8 cellular contexts compared by ENCODE assay signal in genomic region chr10:47743611-47744560, GRCh38. TPM values are rescaled to one million over a fixed set of nuclear protein-coding genes. Genes with fewer than 3 reads are reported as not detected.
DNase-seq lines count a peak whose midpoint lies in the region; ATAC-seq, FAIRE-seq and TF ChIP-seq lines count a peak whose summit lies in the region.
"Not testable (repeated sequence)": the region's sequence is repeated elsewhere in the genome, so short reads cannot be mapped to it uniquely, and the experiment has no call there.

No MANE protein-coding gene starts in this region.

- H3K4me3 ChIP-seq in AG09309 (ENCODE audit: control insufficient read depth, low read depth, low read length), result peak overlapping the region; percentile 37
- peak overlapping the region; percentile 35 for H3K4me3 ChIP-seq in epithelial cell of esophagus (ENCODE audit: low read length)
- peak overlapping the region; percentile 30 to 61 (median 61); a peak in 5 of 6 replicates for H3K4me3 ChIP-seq in HepG2 (replicated peaks in 1 of 3; ENCODE audit: insufficient read depth in 1 of 3, low read depth in 2 of 3, low read length in 3 of 3)
- H3K4me3 ChIP-seq in skeletal muscle satellite cell (ENCODE audit: low read length), result peak overlapping the region; percentile 63

- peak; percentile 83 for ATAC-seq in GM19324 (IDR thresholded peaks at IDR 0.05; ENCODE audit: low FRiP score, unreplicated experiment)
- ATAC-seq in HG02884 (IDR thresholded peaks at IDR 0.05; ENCODE audit: unreplicated experiment), result peak; percentile 74
- peak; percentile 97 for ATAC-seq in HepG2

- H3K27me3 ChIP-seq in HepG2 (ENCODE audit: control insufficient read depth in 1 of 2, insufficient read depth in 2 of 2, low read length in 2 of 2); skeletal muscle satellite cell (ENCODE audit: control insufficient read depth, insufficient read depth, low read length): not testable (repeated sequence)

- H3K4me2 ChIP-seq in HepG2 (ENCODE audit: low read depth, low read length) (peak overlapping the region; percentile 1; the same call in 1 of the 2 replicates), skeletal muscle satellite cell (ENCODE audit: low read length) (peak overlapping the region; percentile 78)

- BruUV-seq in HepG2 (replicated peaks; lab: Mats Ljungman, UMichigan), result not testable (repeated sequence)

- not testable (repeated sequence) for TF ChIP-seq EP300 in HepG2 (IDR thresholded peaks at IDR 0.05; ENCODE audit: low read depth in 2 of 2, low read length in 2 of 2); HepG2 (CRISPR knock-in tag; IDR thresholded peaks at IDR 0.05; ENCODE audit: borderline replicate concordance)

- DNase-seq in AG09309 (ENCODE audit: low read depth); epithelial cell of esophagus (ENCODE audit: low read depth); HepG2 (ENCODE audit: low spot score): not testable (repeated sequence)
- DNase-seq in NCI-H82 (lab: John Stamatoyannopoulos, UW), result peak; percentile 28
- peak; percentile 29 for DNase-seq in activated T-helper 2 cell treated with anti-CD3 and anti-CD28 coated beads, Interferon-gamma antibody, Interleukin-2, Interleukin-4, amounts not matched to agents 10 μg/mL and 5 μg/mL and 100 μg/mL, durations not matched to agents 14 hours and 24 hours and 36 hours (ENCODE audit: low spot score)

- not testable (repeated sequence) for TF ChIP-seq POLR2A in HepG2 (IDR thresholded peaks at IDR 0.05; ENCODE audit: insufficient read depth in 1 of 2, low read depth in 2 of 2, low read length in 2 of 2)

- not testable (repeated sequence) for H3K36me3 ChIP-seq in HepG2 (replicated peaks in 1 of 2; ENCODE audit: control insufficient read depth in 1 of 2, insufficient read depth in 2 of 2, low read length in 2 of 2); skeletal muscle satellite cell (ENCODE audit: insufficient read depth, low read length)

- H3K9ac ChIP-seq in HepG2 (ENCODE audit: insufficient read depth, low read depth, low read length), result 0 out of 2 replicates have a peak overlapping the region, but pooled peaks have one; percentile 39
- H3K9ac ChIP-seq in skeletal muscle satellite cell (ENCODE audit: low read depth, low read length), result peak overlapping the region; percentile 62

- not testable (repeated sequence) for H4K20me1 ChIP-seq in HepG2 (ENCODE audit: insufficient read depth, low read length)

- TF ChIP-seq CTCF in AG09309 (IDR thresholded peaks at IDR 0.05; ENCODE audit: control insufficient read depth, insufficient read depth, low read depth, low read length, missing control alignments); epithelial cell of esophagus (IDR thresholded peaks at IDR 0.05; ENCODE audit: insufficient read depth, low read depth, low read length, missing control alignments); HepG2 (CRISPR knock-in tag; IDR thresholded peaks at IDR 0.05): not testable (repeated sequence)

- not testable (repeated sequence) for H2AFZ ChIP-seq in HepG2 (ENCODE audit: low read length)

- POLR2A ChIA-PET in HepG2 (lab: Yijun Ruan, JAX), result not testable (repeated sequence)

- WGBS in HepG2 (ENCODE audit: low lambda C conversion rate), result under 1% methylated on average over 16 of the region's 48 CpGs

- not testable (repeated sequence) for H3K4me1 ChIP-seq in HepG2 (ENCODE audit: insufficient read depth, low read length); skeletal muscle satellite cell (ENCODE audit: control insufficient read depth, insufficient read depth, low read length)

- H3K4me3 Mint-ChIP-seq in activated T-helper 2 cell treated with anti-CD3 and anti-CD28 coated beads, Interferon-gamma antibody, Interleukin-2, Interleukin-4, amounts not matched to agents 10 μg/mL and 5 μg/mL and 100 μg/mL, durations not matched to agents 14 hours and 24 hours and 36 hours (ENCODE audit: low read depth), result peak overlapping the region; percentile 52

- H3K9me3 ChIP-seq in HepG2 (ENCODE audit: low read length); skeletal muscle satellite cell (replicated peaks; ENCODE audit: low read length): not testable (repeated sequence)

- in situ Hi-C loops in HepG2 (cut with HindIII; ENCODE audit: extremely low pct_ligation_motif_present, low pct_unique_long_range_greater_than_20kb), result not testable (repeated sequence)

- not testable (repeated sequence) for H3K4me1 Mint-ChIP-seq in activated T-helper 2 cell treated with anti-CD3 and anti-CD28 coated beads, Interferon-gamma antibody, Interleukin-2, Interleukin-4, amounts not matched to agents 10 μg/mL and 5 μg/mL and 100 μg/mL, durations not matched to agents 14 hours and 24 hours and 36 hours (ENCODE audit: low read depth)

- not testable (repeated sequence) for H3K27ac ChIP-seq in HepG2 (ENCODE audit: extremely low read length, insufficient read depth, low read length)

- not testable (repeated sequence) for H3K27me3 Mint-ChIP-seq in activated T-helper 2 cell treated with anti-CD3 and anti-CD28 coated beads, Interferon-gamma antibody, Interleukin-2, Interleukin-4, amounts not matched to agents 10 μg/mL and 5 μg/mL and 100 μg/mL, durations not matched to agents 14 hours and 24 hours and 36 hours (ENCODE audit: low read depth)

- TF ChIP-seq RAD21 in HepG2 (CRISPR knock-in tag; IDR thresholded peaks at IDR 0.05), result not testable (repeated sequence)

- not testable (repeated sequence) for H3K79me2 ChIP-seq in HepG2 (ENCODE audit: insufficient read depth, low read length)

- H3K9me3 Mint-ChIP-seq in activated T-helper 2 cell treated with anti-CD3 and anti-CD28 coated beads, Interferon-gamma antibody, Interleukin-2, Interleukin-4, amounts not matched to agents 10 μg/mL and 5 μg/mL and 100 μg/mL, durations not matched to agents 14 hours and 24 hours and 36 hours, result not testable (repeated sequence)

- not testable (repeated sequence) for H3K27ac Mint-ChIP-seq in activated T-helper 2 cell treated with anti-CD3 and anti-CD28 coated beads, Interferon-gamma antibody, Interleukin-2, Interleukin-4, amounts not matched to agents 10 μg/mL and 5 μg/mL and 100 μg/mL, durations not matched to agents 14 hours and 24 hours and 36 hours

- H3K36me3 Mint-ChIP-seq in activated T-helper 2 cell treated with anti-CD3 and anti-CD28 coated beads, Interferon-gamma antibody, Interleukin-2, Interleukin-4, amounts not matched to agents 10 μg/mL and 5 μg/mL and 100 μg/mL, durations not matched to agents 14 hours and 24 hours and 36 hours (ENCODE audit: low read depth), result not testable (repeated sequence)

- CTCF ChIA-PET in HepG2 (lab: Yijun Ruan, JAX; ENCODE audit: low intra/inter-chr PET ratio, low total read pairs), result not testable (repeated sequence)

- not testable (repeated sequence) for FAIRE-seq in HepG2 (lab: Jason Lieb, UNC)

- intact Hi-C loops in activated T-helper 2 cell treated with anti-CD3 and anti-CD28 coated beads, Interferon-gamma antibody, Interleukin-2, Interleukin-4, amounts not matched to agents 10 μg/mL and 5 μg/mL and 100 μg/mL, durations not matched to agents 14 hours and 24 hours and 36 hours (cut with micrococcal nuclease); HepG2 (cut with micrococcal nuclease; ENCODE audit: unreplicated experiment): not testable (repeated sequence)

TF ChIP-seq in HepG2, 621 proteins besides CTCF, POLR2A, EP300 and RAD21:
- TF ChIP-seq RBFOX2 (IDR thresholded peaks at IDR 0.05; ENCODE audit: low read depth, low read length) (0 out of 2 replicates have a peak, but pooled peaks have one; percentile 37), ZFY (CRISPR knock-in tag; IDR thresholded peaks at IDR 0.05) (0 out of 2 replicates have a peak, but pooled peaks have one; percentile 31)

RNA-seq across cellular contexts. Expression of gene SYT15B, which starts 19.5 kb away (rescaled TPM):
- total RNA-seq in activated T-helper 2 cell treated with anti-CD3 and anti-CD28 coated beads, Interferon-gamma antibody, Interleukin-2, Interleukin-4, amounts not matched to agents 10 μg/mL and 5 μg/mL and 100 μg/mL, durations not matched to agents 14 hours and 24 hours and 36 hours, result 0.21 and 0.23 TPM in 2 replicates
- total RNA-seq in HepG2 (2016; rRNA removed; fragmentation: Illumina TruSeq; extraction: Trizol), result 0.04 TPM in 1 of 2 replicates, not detected in the other
- total RNA-seq in HepG2 (2016; cell fraction: cytosol; rRNA removed; fragmentation: Illumina TruSeq; extraction: Trizol; ENCODE audit: low read depth), result not detected in 2 replicates
- total RNA-seq in HepG2 (2016; cell fraction: insoluble cytoplasmic fraction; rRNA removed; fragmentation: Illumina TruSeq; extraction: Trizol), result not detected in 2 replicates
- not detected in 2 replicates for total RNA-seq in HepG2 (2016; cell fraction: membrane; rRNA removed; fragmentation: Illumina TruSeq; extraction: Trizol)
- total RNA-seq in HepG2 (2016; cell fraction: nucleus; rRNA removed; fragmentation: Illumina TruSeq; extraction: Trizol), result 0.06 TPM in 1 of 2 replicates, not detected in the other
- polyA plus RNA-seq in HepG2 (2011; rRNA removed), result not detected in 2 replicates
- polyA plus RNA-seq in HepG2 (2011; cell fraction: cytosol; rRNA removed), result 0.03 TPM in 1 of 2 replicates, not detected in the other
- polyA plus RNA-seq in HepG2 (2011; cell fraction: nucleus; rRNA removed), result 0.05 and 0.09 TPM in 2 replicates
- 0.46 and 0.75 TPM in 2 replicates for polyA plus RNA-seq in HepG2 (2012)
- polyA plus RNA-seq in HepG2 (2016; cell fraction: cytosol; fragmentation: Illumina TruSeq; extraction: Trizol; ENCODE audit: low read depth), result 0.06 TPM in 1 of 2 replicates, not detected in the other
- polyA plus RNA-seq in HepG2 (2016; cell fraction: insoluble cytoplasmic fraction; fragmentation: Illumina TruSeq; extraction: Trizol; ENCODE audit: low read depth), result not detected in 2 replicates
- not detected in 2 replicates for polyA plus RNA-seq in HepG2 (2016; cell fraction: membrane; fragmentation: Illumina TruSeq; extraction: Trizol; ENCODE audit: low read depth)
- not detected in 2 replicates for polyA plus RNA-seq in HepG2 (2016; cell fraction: nucleus; fragmentation: Illumina TruSeq; extraction: Trizol; ENCODE audit: insufficient read depth, low read depth)
- polyA minus RNA-seq in HepG2 (2011; rRNA and poly(A)+ RNA removed; ENCODE audit: low replicate concordance), result 0.07 TPM in 1 of 2 replicates, not detected in the other
- 0.20 and 0.26 TPM in 2 replicates for polyA minus RNA-seq in HepG2 (2011; cell fraction: cytosol; rRNA and poly(A)+ RNA removed)
- not detected in 2 replicates for polyA minus RNA-seq in HepG2 (2011; cell fraction: nucleus; rRNA and poly(A)+ RNA removed)
- total RNA-seq in skeletal muscle satellite cell (2012; rRNA removed), result under 0.01 TPM in 1 of 2 replicates, not detected in the other
